8 cellular contexts compared by ENCODE assay signal in the genomic region with DNA sequence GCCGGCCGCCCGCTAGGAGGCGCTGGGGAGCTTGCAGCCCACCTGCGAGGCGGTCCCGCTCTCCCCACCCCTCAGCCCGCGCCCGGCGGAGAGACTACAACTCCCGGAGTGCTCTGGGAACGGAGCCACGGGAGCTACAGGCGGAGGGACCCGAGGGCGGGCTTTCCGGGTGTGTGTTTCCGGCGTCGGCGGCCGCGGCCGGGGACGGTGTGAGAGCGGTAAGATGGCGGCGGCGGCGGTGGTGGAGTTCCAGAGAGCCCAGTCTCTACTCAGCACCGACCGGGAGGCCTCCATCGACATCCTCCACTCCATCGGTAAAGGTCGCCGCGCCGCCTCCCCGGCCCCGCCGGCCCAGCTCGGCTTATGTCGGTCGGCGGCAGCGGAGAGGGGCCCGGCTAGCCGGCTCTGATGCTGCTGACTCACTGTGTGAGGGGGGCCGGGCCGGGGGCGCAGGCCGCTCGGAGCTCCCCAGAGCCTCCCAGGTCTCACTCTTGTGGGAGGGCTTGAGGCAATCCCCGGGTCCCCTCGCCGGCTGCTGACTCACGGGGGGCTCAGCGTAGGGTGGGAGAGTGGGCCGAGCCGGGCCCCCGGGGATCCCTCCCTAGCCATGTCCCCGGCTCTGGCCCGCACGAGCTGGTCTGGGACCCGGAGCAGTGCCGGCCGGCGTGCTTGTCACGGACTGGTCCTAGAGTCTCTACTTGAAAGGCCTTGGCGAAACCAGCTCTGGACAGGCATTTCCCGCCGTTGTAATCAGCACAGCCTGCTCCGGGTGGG. TPM values are rescaled to one million over a fixed set of nuclear protein-coding genes. Genes with fewer than 3 reads are reported as not detected.
DNase-seq lines count a peak whose midpoint lies in the region; FAIRE-seq and TF ChIP-seq lines count a peak whose summit lies in the region.

Gene PSMD11, plus strand, starts transcription at position 210 of the 774 bp plus-strand sequence. Its CDS starts 14 bp downstream, at position 224.

- peaks cover 30% of the 10 kb centered on the region for H3K27me3 Mint-ChIP-seq in H9 (ENCODE audit: low read depth)

- peak within 1 kb of the TSS; percentile 93 for H3K18ac ChIP-seq in H9 (ENCODE audit: insufficient read length, low read depth, low read length)

- peak within 1 kb of the TSS; percentile 94 to 95 for H3K4me3 Mint-ChIP-seq in H9

- no peak within 1 kb of the TSS for H4K91ac ChIP-seq in H9 (ENCODE audit: insufficient read length, low read depth, low read length)

- H3K4ac ChIP-seq in H9 (ENCODE audit: low read depth, low read length), result no peak within 1 kb of the TSS; the same call in 1 of the 2 replicates

- no peak within 1 kb of the TSS for H2BK12ac ChIP-seq in H9 (ENCODE audit: insufficient read length, low read depth, low read length)

- DNase-seq in H9, result peak; percentile 100
- peak; percentile 99 for DNase-seq in MG63
- DNase-seq in SIG-M5 (lab: John Stamatoyannopoulos, UW), result peak; percentile 69
- DNase-seq in activated gamma-delta T cell (lab: John Stamatoyannopoulos, UW), result peak; percentile 99
- peak; percentile 94 for DNase-seq in fibroblast of the conjunctiva (ENCODE audit: low read depth)
- DNase-seq in stomach, result peak; percentile 99

- H3K27me3 ChIP-seq in H9 (ENCODE audit: insufficient read depth, low read length), result no peaks in the 10 kb centered on the region; the same call in 1 of the 2 replicates
- H3K27me3 ChIP-seq in MG63, result peaks cover 3% of the 10 kb centered on the region; the same call in 1 of the 2 replicates
- no peaks in the 10 kb centered on the region for H3K27me3 ChIP-seq in neural cell (ENCODE audit: insufficient read depth, low read depth, low read length)
- H3K27me3 ChIP-seq in stomach, result no peaks in the 10 kb centered on the region

- TF ChIP-seq CTCF in H9 (conservative IDR thresholded peaks at IDR 0.05), result peak; percentile 99
- TF ChIP-seq CTCF in neural cell (IDR thresholded peaks at IDR 0.05; ENCODE audit: poor library complexity, severe bottlenecking), result peak; percentile 97
- TF ChIP-seq CTCF in stomach (IDR thresholded peaks at IDR 0.05), result peak in 3 of 7 experiments; percentile 78 to 89 (median 80)

- peaks cover 20 to 23% of the 10 kb centered on the region in 2 experiments for H3K4me1 Mint-ChIP-seq in H9

- intact Hi-C loops in stomach (cut with DNase I; ENCODE audit: low total_unique reads), result no loop called here

- no peak within 1 kb of the TSS for H4K8ac ChIP-seq in H9 (replicated peaks; ENCODE audit: insufficient read length, low read depth, low read length)

- H4K20me1 ChIP-seq in H9 (ENCODE audit: control insufficient read depth, insufficient read depth, insufficient read length) (no peaks in the 10 kb centered on the region), neural cell (ENCODE audit: insufficient read depth) (no peaks in the 10 kb centered on the region)

- H2AFZ ChIP-seq in H9 (ENCODE audit: low read length) (peak within 1 kb of the TSS; percentile 81), neural cell (ENCODE audit: low read depth, low read length) (peak within 1 kb of the TSS; percentile 56)

- no peaks in the 10 kb centered on the region for H3F3A ChIP-seq in neural cell (ENCODE audit: insufficient read depth, low read length, poor library complexity, severe bottlenecking)

- peak within 1 kb of the TSS; percentile 92 for H3K4me3 ChIP-seq in MG63
- peak within 1 kb of the TSS; percentile 98 for H3K4me3 ChIP-seq in neural cell (ENCODE audit: low read length)
- H3K4me3 ChIP-seq in stomach, result peak within 1 kb of the TSS; percentile 69 to 99 (median 87)

- no peak within 1 kb of the TSS for H3K56ac ChIP-seq in H9 (ENCODE audit: insufficient read length, low read depth, low read length)

- no peak within 1 kb of the TSS for H4K5ac ChIP-seq in H9 (ENCODE audit: insufficient read length, low read depth, low read length)

- peaks cover 47% of the 10 kb centered on the region for H3K36me3 ChIP-seq in MG63
- peaks cover 6% of the 10 kb centered on the region for H3K36me3 ChIP-seq in neural cell (ENCODE audit: insufficient read depth, low read length)
- peaks cover 21 to 28% (median 26%) of the 10 kb centered on the region in 4 donors for H3K36me3 ChIP-seq in stomach

- no peaks in the 10 kb centered on the region for H3K9me2 ChIP-seq in neural cell (ENCODE audit: insufficient read depth, low read length)

- no peak for TF ChIP-seq POLR2A in stomach (IDR thresholded peaks at IDR 0.05)

- peaks cover 17 to 31% (median 29%) of the 10 kb centered on the region in 3 experiments for H3K36me3 Mint-ChIP-seq in H9 (ENCODE audit: insufficient read depth in 1 of 3, low read depth in 3 of 3)

- no peak within 1 kb of the TSS for H2BK120ac ChIP-seq in H9 (ENCODE audit: low read depth, low read length, poor library complexity, severe bottlenecking)

- no CpG with 5 or more reads among the region's 74 CpGs for WGBS in H9 (ENCODE audit: extremely low coverage, insufficient read length, low lambda C conversion rate)
- 0 to 1% (median 1%) methylated on average over 29 to 74 of the region's 74 CpGs for WGBS in stomach, 5 donors

- no peak within 1 kb of the TSS for H2BK20ac ChIP-seq in H9 (ENCODE audit: low read depth, low read length, poor library complexity, severe bottlenecking)

- no peak within 1 kb of the TSS for H2BK5ac ChIP-seq in H9 (ENCODE audit: insufficient read length, low read length)

- FAIRE-seq in G401.6 (lab: Jason Lieb, UNC), result peak; percentile 79

- H3K4me1 ChIP-seq in H9 (ENCODE audit: insufficient read depth, low read length) (no peaks in the 10 kb centered on the region), stomach (peaks cover 14 to 32% (median 26%) of the 10 kb centered on the region in 4 donors)

- TF ChIP-seq RAD21 in neural cell (conservative IDR thresholded peaks at IDR 0.05), result peak; percentile 58

- peaks cover 16% of the 10 kb centered on the region for H3K23me2 ChIP-seq in H9 (ENCODE audit: insufficient read length, low read depth, low read length, poor library complexity, severe bottlenecking)

- no peak within 1 kb of the TSS for H3K23ac ChIP-seq in H9 (ENCODE audit: insufficient read length, low read depth, low read length)

- no peak within 1 kb of the TSS for H2AK5ac ChIP-seq in H9 (ENCODE audit: insufficient read length, low read length)

- no peak within 1 kb of the TSS; the same call in 1 of the 2 replicates for H2BK15ac ChIP-seq in H9 (ENCODE audit: low read depth, low read length)

- H3K27ac ChIP-seq in H9 (ENCODE audit: insufficient read length, low read depth, low read length) (no peak within 1 kb of the TSS), neural cell (ENCODE audit: low read length) (peak within 1 kb of the TSS; percentile 76), stomach (peak within 1 kb of the TSS; percentile 74 to 91 (median 85))

- peak within 1 kb of the TSS; percentile 95 for H3K9ac ChIP-seq in H9 (ENCODE audit: extremely low read depth, insufficient read length, low read length)
- H3K9ac ChIP-seq in neural cell (ENCODE audit: low read length), result peak within 1 kb of the TSS; percentile 88

- H3K14ac ChIP-seq in H9 (ENCODE audit: insufficient read depth, low read length), result peak within 1 kb of the TSS; percentile 99

- no peaks in the 10 kb centered on the region for H3K79me1 ChIP-seq in H9 (ENCODE audit: insufficient read depth, low read depth, low read length, poor library complexity, severe bottlenecking)

- no peaks in the 10 kb centered on the region for H3K9me3 ChIP-seq in H9 (ENCODE audit: control insufficient read depth, low read depth, low read length)
- H3K9me3 ChIP-seq in MG63, result no peaks in the 10 kb centered on the region; the same call in 1 of the 2 replicates
- H3K9me3 ChIP-seq in neural cell (ENCODE audit: low read length), result no peaks in the 10 kb centered on the region
- no peaks in the 10 kb centered on the region for H3K9me3 ChIP-seq in stomach

- peaks cover 8 to 16% of the 10 kb centered on the region in 2 experiments; a peak in 4 of 5 replicates for H3K9me3 Mint-ChIP-seq in H9

- peak within 1 kb of the TSS; percentile 34 to 94 (median 76); a peak in 6 of 7 replicates for H3K27ac Mint-ChIP-seq in H9

- H3K4me2 ChIP-seq in H9 (ENCODE audit: insufficient read depth, insufficient read length, low read length) (peak within 1 kb of the TSS; percentile 97), neural cell (ENCODE audit: low read length) (peak within 1 kb of the TSS; percentile 81)

- TF ChIP-seq EP300 in neural cell (conservative IDR thresholded peaks at IDR 0.05; ENCODE audit: poor library complexity, severe bottlenecking) (peak; percentile 42), stomach (IDR thresholded peaks at IDR 0.05) (no peak)

- no peak within 1 kb of the TSS for H3T11ph ChIP-seq in H9 (ENCODE audit: low read length)

- H3K79me2 ChIP-seq in H9 (ENCODE audit: insufficient read depth, low read length) (peaks cover 22% of the 10 kb centered on the region), neural cell (replicated peaks; ENCODE audit: insufficient read depth, low read length) (peaks cover 49% of the 10 kb centered on the region)

TF ChIP-seq in neural cell, 6 proteins besides CTCF, POLR2A, EP300 and RAD21 (continues in another document):
- TF ChIP-seq, protein P1, sequence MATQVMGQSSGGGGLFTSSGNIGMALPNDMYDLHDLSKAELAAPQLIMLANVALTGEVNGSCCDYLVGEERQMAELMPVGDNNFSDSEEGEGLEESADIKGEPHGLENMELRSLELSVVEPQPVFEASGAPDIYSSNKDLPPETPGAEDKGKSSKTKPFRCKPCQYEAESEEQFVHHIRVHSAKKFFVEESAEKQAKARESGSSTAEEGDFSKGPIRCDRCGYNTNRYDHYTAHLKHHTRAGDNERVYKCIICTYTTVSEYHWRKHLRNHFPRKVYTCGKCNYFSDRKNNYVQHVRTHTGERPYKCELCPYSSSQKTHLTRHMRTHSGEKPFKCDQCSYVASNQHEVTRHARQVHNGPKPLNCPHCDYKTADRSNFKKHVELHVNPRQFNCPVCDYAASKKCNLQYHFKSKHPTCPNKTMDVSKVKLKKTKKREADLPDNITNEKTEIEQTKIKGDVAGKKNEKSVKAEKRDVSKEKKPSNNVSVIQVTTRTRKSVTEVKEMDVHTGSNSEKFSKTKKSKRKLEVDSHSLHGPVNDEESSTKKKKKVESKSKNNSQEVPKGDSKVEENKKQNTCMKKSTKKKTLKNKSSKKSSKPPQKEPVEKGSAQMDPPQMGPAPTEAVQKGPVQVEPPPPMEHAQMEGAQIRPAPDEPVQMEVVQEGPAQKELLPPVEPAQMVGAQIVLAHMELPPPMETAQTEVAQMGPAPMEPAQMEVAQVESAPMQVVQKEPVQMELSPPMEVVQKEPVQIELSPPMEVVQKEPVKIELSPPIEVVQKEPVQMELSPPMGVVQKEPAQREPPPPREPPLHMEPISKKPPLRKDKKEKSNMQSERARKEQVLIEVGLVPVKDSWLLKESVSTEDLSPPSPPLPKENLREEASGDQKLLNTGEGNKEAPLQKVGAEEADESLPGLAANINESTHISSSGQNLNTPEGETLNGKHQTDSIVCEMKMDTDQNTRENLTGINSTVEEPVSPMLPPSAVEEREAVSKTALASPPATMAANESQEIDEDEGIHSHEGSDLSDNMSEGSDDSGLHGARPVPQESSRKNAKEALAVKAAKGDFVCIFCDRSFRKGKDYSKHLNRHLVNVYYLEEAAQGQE (IDR thresholded peaks at IDR 0.05; ENCODE audit: borderline replicate concordance), result peak; percentile 73

RNA-seq across cellular contexts. Expression of gene PSMD11, which starts in this region (rescaled TPM):
- total RNA-seq in H9 (2021) (169 and 175 TPM in 2 replicates), stomach (100 to 1,000 TPM in 1 of 5 donors, 10 to 100 TPM in 4; 21.0 to 131 (median 36.5) TPM)
- 70.7 and 110 TPM in 2 replicates for total RNA-seq in MG63 (2014; rRNA removed; shearing (Covaris generic); ENCODE audit: low replicate concordance)
- polyA plus RNA-seq in neural cell (43.9 and 54.1 TPM in 2 replicates), stomach (10 to 100 TPM; 29.6 to 30.4 (median 30.1) TPM)
- 89.0 and 92.8 TPM in 2 replicates for polyA minus RNA-seq in neural cell
